ENCODE assay signal across 15 cellular contexts in genomic region chr16:1536601-1537000, GRCh38. TPM values are rescaled to one million over a fixed set of nuclear protein-coding genes. Genes with fewer than 3 reads are reported as not detected.
DNase-seq lines count a peak whose midpoint lies in the region; ATAC-seq and TF ChIP-seq lines count a peak whose summit lies in the region.
"Had no signal": no experiment of that assay in that cellular context is flagged by ENCODE, and none has a peak within 500 bp of the region (broad histone marks: within the 10 kb centered on the region; RNA-seq: fewer than 3 reads in every experiment).

No MANE protein-coding gene starts in this region.

- H3K27me3 ChIP-seq in BE2C = no peaks in the 10 kb centered on the region
- H3K27me3 ChIP-seq in duodenal mucosa (ENCODE audit: control insufficient read depth in 1 of 2, insufficient read depth in 2 of 2, low read length in 2 of 2) = no peaks in the 10 kb centered on the region

- no peak for TF ChIP-seq CTCF in BE2C (IDR thresholded peaks at IDR 0.05; ENCODE audit: low read depth, low read length)
- no peak for TF ChIP-seq CTCF in GM10266 (IDR thresholded peaks at IDR 0.05; ENCODE audit: control insufficient read depth, insufficient read depth, low read depth, missing control alignments)
- no peak for TF ChIP-seq CTCF in natural killer cell (IDR thresholded peaks at IDR 0.05)

- DNase-seq in BE2C (peak; percentile 2), GM10266 (ENCODE audit: extremely low spot score) (peak; percentile 16), natural killer cell (no peak), NCI-H748 treated with DMSO at 0.1 percent for 48 hours (lab: John Stamatoyannopoulos, UW) (no peak), DMS 273 (lab: John Stamatoyannopoulos, UW; ENCODE audit: unreplicated experiment) (no peak), C1 segment of cervical spinal cord (lab: John Stamatoyannopoulos, UW) (no peak)
- DNase-seq: amniotic stem cell, dermis blood vessel endothelial cell, Karpas-422, NCI-H2081, nucleus accumbens had no signal

- H3K36me3 Mint-ChIP-seq in natural killer cell = no peaks in the 10 kb centered on the region

- H3K4me3 Mint-ChIP-seq in natural killer cell = peak overlapping the region; percentile 76

- H3K9me3 ChIP-seq in BE2C (no peaks in the 10 kb centered on the region), duodenal mucosa (ENCODE audit: control insufficient read depth in 1 of 2, low read length in 2 of 2) (no peaks in the 10 kb centered on the region)

- peak overlapping the region; percentile 42 for H3K27ac ChIP-seq in duodenal mucosa (ENCODE audit: low read depth, low read length)

- no peak overlapping the region for H3K4me3 ChIP-seq in BE2C (ENCODE audit: low read depth, low read length)
- peak overlapping the region in 1 of 2 donors; percentile 73 for H3K4me3 ChIP-seq in duodenal mucosa (ENCODE audit: low read depth in 1 of 2, low read length in 2 of 2)

- peaks cover 38% of the 10 kb centered on the region in 2 donors for H3K4me1 Mint-ChIP-seq in natural killer cell

- ATAC-seq in natural killer cell (no peak), HG02610 (IDR thresholded peaks at IDR 0.05; ENCODE audit: unreplicated experiment) (no peak)
- ATAC-seq: activated CD4-positive, CD25-positive, alpha-beta regulatory T cell treated with anti-CD3 and anti-CD28 coated beads, Interleukin-2, amount 50 U/mL, for 24 hours had no signal

- no peaks in the 10 kb centered on the region for H3K27me3 Mint-ChIP-seq in natural killer cell (ENCODE audit: low read depth in 2 of 2)

- peak overlapping the region in 1 of 2 donors; percentile 18 for H3K9ac ChIP-seq in duodenal mucosa (ENCODE audit: low read depth in 1 of 2, low read length in 2 of 2)

- peaks cover 28% of the 10 kb centered on the region for H3K4me1 ChIP-seq in BE2C
- H3K4me1 ChIP-seq in duodenal mucosa (ENCODE audit: control insufficient read depth in 1 of 2, insufficient read depth in 2 of 2, low read length in 2 of 2) = peaks cover 0 to 21% of the 10 kb centered on the region in 2 donors

- intact Hi-C loops in natural killer cell (cut with micrococcal nuclease) = no loop called here

- H3K36me3 ChIP-seq in BE2C = peaks cover 3% of the 10 kb centered on the region
- H3K36me3 ChIP-seq in duodenal mucosa (ENCODE audit: control insufficient read depth in 1 of 2, insufficient read depth in 2 of 2, low read length in 2 of 2) = peaks cover 0 to 21% of the 10 kb centered on the region in 2 donors

- H3K9me3 Mint-ChIP-seq in natural killer cell = no peaks in the 10 kb centered on the region

- H3K27ac Mint-ChIP-seq in natural killer cell = peak overlapping the region; percentile 19 to 78

RNA-seq across cellular contexts. Expression of gene TMEM204, which starts 3.1 kb away (rescaled TPM):
- 21.0 TPM for polyA plus RNA-seq in BE2C (2012; ENCODE audit: insufficient read depth, insufficient read length, low read depth)
- 10 to 100 TPM in 1 of 3 donors, 1 to 10 TPM in 2; 3.3 to 14.1 (median 7.8) TPM for total RNA-seq in natural killer cell
- total RNA-seq: SK-MEL-5 had no signal

RNA-seq across cellular contexts. Expression of gene TELO2, which starts 43.4 kb away (rescaled TPM):
- 110 TPM for polyA plus RNA-seq in BE2C (2012; ENCODE audit: insufficient read depth, insufficient read length, low read depth)
- total RNA-seq in natural killer cell = 10 to 100 TPM; 45.5 to 50.0 (median 46.5) TPM

RNA-seq across cellular contexts. Expression of gene PTX4, which starts 47.9 kb away (rescaled TPM):
- polyA plus RNA-seq in BE2C (2012; ENCODE audit: insufficient read depth, insufficient read length, low read depth) = not detected
- under 1 TPM in 1 of 3 donors, not detected in 2; 0.31 TPM for total RNA-seq in natural killer cell
- total RNA-seq: dermis blood vessel endothelial cell, SK-MEL-5 had no signal

Comparison
In these comparisons a context has a peak if more than half of its experiments do, and no peak if none do; other contexts are left out.
1. DNase-seq: peak in BE2C (single experiment) and GM10266 (single experiment); none in natural killer cell (single experiment), NCI-H748 treated with DMSO at 0.1 percent for 48 hours (single experiment), DMS 273 (single experiment) and C1 segment of cervical spinal cord (0 of 14).